ENCODE assay signal across 1 cellular context in genomic region chr1:156476501-156477298, GRCh38.
TF ChIP-seq lines count a peak whose summit lies in the region.

No MANE protein-coding gene starts in this region.

TF ChIP-seq in IMR-90, 13 proteins besides CTCF, POLR2A, EP300 and RAD21 (continued from another document):
- no peak for TF ChIP-seq NFE2L2 (IDR thresholded peaks at IDR 0.05; ENCODE audit: low read depth, low read length)
